12 cellular contexts compared by ENCODE assay signal in the genomic region with DNA sequence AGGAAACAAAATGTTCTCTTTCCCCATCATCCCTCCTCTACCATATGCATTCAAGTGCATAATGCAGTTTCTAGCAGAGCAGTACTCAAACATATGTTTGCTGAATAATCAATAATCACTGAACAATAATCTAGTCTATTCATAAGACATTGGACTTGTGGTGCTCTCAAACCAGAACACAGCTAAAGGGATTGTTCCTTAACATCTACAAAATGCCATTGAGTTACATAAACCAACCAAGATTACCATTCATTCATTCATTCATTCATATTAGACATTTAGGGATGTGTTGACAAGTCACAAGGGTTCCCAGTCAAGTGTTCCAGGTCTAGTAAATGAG. TPM values are rescaled to one million over a fixed set of nuclear protein-coding genes. Genes with fewer than 3 reads are reported as not detected.
DNase-seq lines count a peak whose midpoint lies in the region; ATAC-seq, FAIRE-seq and TF ChIP-seq lines count a peak whose summit lies in the region.
"Had no signal": no experiment of that assay in that cellular context is flagged by ENCODE, and none has a peak within 500 bp of the region (broad histone marks: within the 10 kb centered on the region; RNA-seq: fewer than 3 reads in every experiment).

No MANE protein-coding gene starts in this region.

- H3K4me3 ChIP-seq in kidney (ENCODE audit: low read length in 2 of 2): no peak overlapping the region
- H3K4me3 ChIP-seq: lung had no signal

- peak overlapping the region; percentile 66 for H3K27ac Mint-ChIP-seq in activated naive CD4-positive, alpha-beta T cell treated with anti-CD3 and anti-CD28 coated beads for 36 hours
- H3K27ac Mint-ChIP-seq in endothelial cell (ENCODE audit: unreplicated experiment): peak overlapping the region; percentile 92
- H3K27ac Mint-ChIP-seq in stimulated activated naive B cell treated with anti-CD40 and anti-IgM and Interleukin-4, amounts not matched to agents 10 μg/mL and 1 μg/mL and 100 μg/mL, for 72 hours: peak overlapping the region; percentile 86

- H3K4me1 Mint-ChIP-seq in activated naive CD4-positive, alpha-beta T cell treated with anti-CD3 and anti-CD28 coated beads for 36 hours (ENCODE audit: low read depth): peaks cover 28% of the 10 kb centered on the region
- H3K4me1 Mint-ChIP-seq in endothelial cell (ENCODE audit: unreplicated experiment): peaks cover 41% of the 10 kb centered on the region
- peaks cover 33 to 57% of the 10 kb centered on the region in 2 donors for H3K4me1 Mint-ChIP-seq in stimulated activated naive B cell treated with anti-CD40 and anti-IgM and Interleukin-4, amounts not matched to agents 10 μg/mL and 1 μg/mL and 100 μg/mL, for 72 hours

- no peak overlapping the region for H3K27ac ChIP-seq in kidney (ENCODE audit: low read depth in 2 of 2, low read length in 2 of 2)
- H3K27ac ChIP-seq: parathyroid adenoma had no signal

- H3K27me3 Mint-ChIP-seq in activated naive CD4-positive, alpha-beta T cell treated with anti-CD3 and anti-CD28 coated beads for 36 hours (ENCODE audit: low read depth): no peaks in the 10 kb centered on the region
- H3K27me3 Mint-ChIP-seq in endothelial cell (ENCODE audit: unreplicated experiment): peaks cover 11% of the 10 kb centered on the region
- no peaks in the 10 kb centered on the region for H3K27me3 Mint-ChIP-seq in stimulated activated naive B cell treated with anti-CD40 and anti-IgM and Interleukin-4, amounts not matched to agents 10 μg/mL and 1 μg/mL and 100 μg/mL, for 72 hours

- no peaks in the 10 kb centered on the region for H3K9me3 Mint-ChIP-seq in activated naive CD4-positive, alpha-beta T cell treated with anti-CD3 and anti-CD28 coated beads for 36 hours
- no peaks in the 10 kb centered on the region for H3K9me3 Mint-ChIP-seq in endothelial cell (ENCODE audit: unreplicated experiment)
- H3K9me3 Mint-ChIP-seq in stimulated activated naive B cell treated with anti-CD40 and anti-IgM and Interleukin-4, amounts not matched to agents 10 μg/mL and 1 μg/mL and 100 μg/mL, for 72 hours: peaks cover 5 to 6% of the 10 kb centered on the region in 2 donors

- no peak overlapping the region for H3K4me3 Mint-ChIP-seq in activated naive CD4-positive, alpha-beta T cell treated with anti-CD3 and anti-CD28 coated beads for 36 hours
- peak overlapping the region; percentile 53 for H3K4me3 Mint-ChIP-seq in endothelial cell (ENCODE audit: unreplicated experiment)
- H3K4me3 Mint-ChIP-seq in stimulated activated naive B cell treated with anti-CD40 and anti-IgM and Interleukin-4, amounts not matched to agents 10 μg/mL and 1 μg/mL and 100 μg/mL, for 72 hours: no peak overlapping the region

- DNase-seq in activated naive CD4-positive, alpha-beta T cell treated with anti-CD3 and anti-CD28 coated beads for 36 hours: no peak
- DNase-seq in activated naive CD4-positive, alpha-beta T cell (lab: John Stamatoyannopoulos, UW): no peak
- DNase-seq in SK-MEL-5 (ENCODE audit: low read depth, low spot score) (peak; percentile 28), endothelial cell (ENCODE audit: low spot score) (no peak), kidney (no peak)
- DNase-seq in stimulated activated naive B cell treated with anti-CD40 and anti-IgM and Interleukin-4, amounts not matched to agents 10 μg/mL and 1 μg/mL and 100 μg/mL, for 72 hours: no peak
- no peak for DNase-seq in stimulated activated naive CD4-positive, alpha-beta T cell treated with Interleukin-2 at 50 U/mL for 16 hours (lab: John Stamatoyannopoulos, UW)
- DNase-seq: amniotic stem cell, PC-3 had no signal

- H3K36me3 ChIP-seq in kidney (ENCODE audit: control insufficient read depth in 1 of 2, insufficient read depth in 2 of 2, low read length in 2 of 2): no peaks in the 10 kb centered on the region

- no peak overlapping the region for H3K9ac ChIP-seq in kidney (ENCODE audit: low read length in 2 of 2)
- H3K9ac ChIP-seq: parathyroid adenoma had no signal

- CTCF ChIA-PET in activated naive CD4-positive, alpha-beta T cell treated with anti-CD3 and anti-CD28 coated beads for 36 hours (lab: Charles Lee): no interaction called here

- ATAC-seq in stimulated activated naive B cell treated with anti-CD40 and anti-IgM and Interleukin-4, amounts not matched to agents 10 μg/mL and 1 μg/mL and 100 μg/mL, for 72 hours (replicated peaks): no peak
- ATAC-seq in HG03342 (IDR thresholded peaks at IDR 0.05; ENCODE audit: unreplicated experiment): no peak
- ATAC-seq: PC-3 had no signal

- no peak for FAIRE-seq in kidney (lab: Jason Lieb, UNC)

- intact Hi-C loops in activated naive CD4-positive, alpha-beta T cell treated with anti-CD3 and anti-CD28 coated beads for 36 hours (cut with micrococcal nuclease): no loop called here
- intact Hi-C loops in kidney (cut with DNase I): no loop called here

- H3K9me3 ChIP-seq in kidney (ENCODE audit: control insufficient read depth in 1 of 2, low read length in 2 of 2): no peaks in the 10 kb centered on the region

- in situ Hi-C loops in SK-MEL-5 (cut with HindIII; ENCODE audit: low pct_unique_long_range_greater_than_20kb, low sequenced_read_pairs): no loop called here

- peaks cover 21% of the 10 kb centered on the region for H3K36me3 Mint-ChIP-seq in activated naive CD4-positive, alpha-beta T cell treated with anti-CD3 and anti-CD28 coated beads for 36 hours (ENCODE audit: low read depth)
- peaks cover 11% of the 10 kb centered on the region for H3K36me3 Mint-ChIP-seq in endothelial cell (ENCODE audit: low read depth, unreplicated experiment)
- H3K36me3 Mint-ChIP-seq in stimulated activated naive B cell treated with anti-CD40 and anti-IgM and Interleukin-4, amounts not matched to agents 10 μg/mL and 1 μg/mL and 100 μg/mL, for 72 hours: peaks cover 33 to 40% of the 10 kb centered on the region in 2 donors

- TF ChIP-seq CTCF in endothelial cell (IDR thresholded peaks at IDR 0.05; ENCODE audit: unreplicated experiment) (no peak), kidney (IDR thresholded peaks at IDR 0.05; ENCODE audit: borderline replicate concordance, extremely low read depth, insufficient read depth) (no peak)

- peaks cover 0 to 3% of the 10 kb centered on the region in 2 donors for H3K4me1 ChIP-seq in kidney (ENCODE audit: control insufficient read depth in 1 of 2, insufficient read depth in 1 of 2, low read depth in 1 of 2, low read length in 2 of 2)

RNA-seq across cellular contexts. Expression of gene CLHC1, which starts 3.9 kb away (rescaled TPM):
- 1 to 10 TPM; 2.4 to 3.1 TPM for total RNA-seq in activated naive CD4-positive, alpha-beta T cell treated with anti-CD3 and anti-CD28 coated beads for 36 hours
- 7.1 and 7.9 TPM in 2 replicates for total RNA-seq in SK-MEL-5 (2014; rRNA removed; shearing (Covaris generic))
- 3.7 and 4.0 TPM in 2 replicates for polyA plus RNA-seq in SK-MEL-5 (2015; cell fraction: cytosol; rRNA removed)
- polyA plus RNA-seq in SK-MEL-5 (2015; cell fraction: nucleus; rRNA removed): 81.5 and 82.1 TPM in 2 replicates
- total RNA-seq in endothelial cell (ENCODE audit: unreplicated experiment): 20.2 TPM
- total RNA-seq in kidney: 14.0 TPM
- polyA plus RNA-seq in kidney (ENCODE audit: insufficient read depth, low read depth, low replicate concordance): 8.3 TPM

RNA-seq across cellular contexts. Expression of gene RPS27A, which starts 4.3 kb away (rescaled TPM):
- 1,000 to 10,000 TPM; 1,468 to 1,556 TPM for total RNA-seq in activated naive CD4-positive, alpha-beta T cell treated with anti-CD3 and anti-CD28 coated beads for 36 hours
- total RNA-seq in SK-MEL-5 (2014; rRNA removed; shearing (Covaris generic)): 2,624 and 2,849 TPM in 2 replicates
- 2,051 and 2,174 TPM in 2 replicates for polyA plus RNA-seq in SK-MEL-5 (2015; cell fraction: cytosol; rRNA removed)
- 724 and 812 TPM in 2 replicates for polyA plus RNA-seq in SK-MEL-5 (2015; cell fraction: nucleus; rRNA removed)
- total RNA-seq in endothelial cell (ENCODE audit: unreplicated experiment): 1,292 TPM
- total RNA-seq in kidney: 896 TPM
- polyA plus RNA-seq in kidney (ENCODE audit: insufficient read depth, low read depth, low replicate concordance): 1,835 TPM

RNA-seq across cellular contexts. Expression of gene MTIF2, which starts 40.8 kb away (rescaled TPM):
- 10 to 100 TPM; 43.9 to 44.2 TPM for total RNA-seq in activated naive CD4-positive, alpha-beta T cell treated with anti-CD3 and anti-CD28 coated beads for 36 hours
- 108 and 109 TPM in 2 replicates for total RNA-seq in SK-MEL-5 (2014; rRNA removed; shearing (Covaris generic))
- 51.0 and 58.4 TPM in 2 replicates for polyA plus RNA-seq in SK-MEL-5 (2015; cell fraction: cytosol; rRNA removed)
- 109 and 137 TPM in 2 replicates for polyA plus RNA-seq in SK-MEL-5 (2015; cell fraction: nucleus; rRNA removed)
- total RNA-seq in endothelial cell (ENCODE audit: unreplicated experiment) (22.9 TPM), kidney (27.3 TPM)
- 26.0 TPM for polyA plus RNA-seq in kidney (ENCODE audit: insufficient read depth, low read depth, low replicate concordance)
